In the genomic region with DNA sequence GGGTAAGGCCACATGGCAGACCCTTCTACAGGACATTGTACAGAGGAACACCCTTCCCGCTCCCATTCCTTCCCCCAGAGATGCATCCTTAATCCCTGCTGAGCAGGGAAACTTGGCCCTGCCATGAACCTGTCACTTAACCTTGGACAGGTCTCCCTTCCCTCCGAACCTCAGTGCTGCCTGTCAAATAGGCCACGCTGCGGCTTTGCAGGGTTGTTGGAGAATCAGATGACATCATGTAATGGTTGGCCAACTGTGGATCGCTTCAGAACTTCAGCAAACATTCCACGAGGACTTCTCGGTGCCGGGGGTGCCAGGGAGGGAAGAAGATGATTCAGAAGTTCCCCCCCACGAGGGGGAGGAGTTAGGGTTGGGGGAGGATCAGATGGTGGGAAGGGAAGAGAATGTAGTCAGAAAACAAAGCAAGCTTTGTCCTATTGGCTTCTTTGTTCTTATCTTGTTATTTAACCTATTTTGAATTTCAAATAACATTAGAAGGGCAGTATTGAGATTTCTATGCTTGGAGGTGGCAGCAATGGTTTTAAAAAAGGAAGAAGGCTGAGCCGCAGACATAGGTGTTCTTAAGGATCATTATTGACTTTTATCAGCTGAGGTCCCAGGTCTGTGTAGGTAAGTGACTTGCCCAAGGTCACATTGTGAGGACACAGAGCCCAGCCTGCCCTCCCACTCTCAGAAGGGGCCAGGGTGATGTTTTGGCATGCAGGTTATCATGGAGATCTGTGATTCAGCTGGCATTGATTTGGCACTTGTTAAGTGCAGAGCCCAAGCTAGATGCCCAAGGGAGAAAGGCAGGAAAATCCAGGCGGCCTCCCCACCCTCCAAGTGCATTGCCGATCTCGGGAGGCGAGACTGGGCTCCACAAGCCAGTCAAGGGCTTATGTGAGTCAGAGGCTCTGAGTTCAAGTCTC, we compare ENCODE assay signal across 9 cellular contexts. TPM values are rescaled to one million over a fixed set of nuclear protein-coding genes. Genes with fewer than 3 reads are reported as not detected.
DNase-seq lines count a peak whose midpoint lies in the region; ATAC-seq lines count a peak whose summit lies in the region.
"Had no signal": no experiment of that assay in that cellular context is flagged by ENCODE, and none has a peak within 500 bp of the region (broad histone marks: within the 10 kb centered on the region; RNA-seq: fewer than 3 reads in every experiment).

No MANE protein-coding gene starts in this region.

- H3K36me3 ChIP-seq in CD4-positive, CD25-positive, alpha-beta regulatory T cell (ENCODE audit: control insufficient read depth, insufficient read depth, low read length): no peaks in the 10 kb centered on the region

- H3K27ac ChIP-seq in CD4-positive, CD25-positive, alpha-beta regulatory T cell (ENCODE audit: insufficient read depth, low read length, poor library complexity, severe bottlenecking): no peak overlapping the region

- H3K4me3 ChIP-seq in CD4-positive, CD25-positive, alpha-beta regulatory T cell (ENCODE audit: low read depth, low read length): no peak overlapping the region

- H3K9me3 Mint-ChIP-seq in CD4-positive, CD25-positive, alpha-beta regulatory T cell: no peaks in the 10 kb centered on the region

- H3K4me1 Mint-ChIP-seq in CD4-positive, CD25-positive, alpha-beta regulatory T cell: peaks cover 5 to 54% (median 20%) of the 10 kb centered on the region in 4 donors

- intact Hi-C loops in posterior cingulate gyrus (cut with DNase I): loop anchor here (10.0 kb wide), 1 partner anchor 249 kb away; no protein-coding TSS in a partner anchor

- H3K36me3 Mint-ChIP-seq in CD4-positive, CD25-positive, alpha-beta regulatory T cell: no peaks in the 10 kb centered on the region
- H3K36me3 Mint-ChIP-seq: activated naive CD8-positive, alpha-beta T cell had no signal

- peaks cover 66% of the 10 kb centered on the region for H3K27me3 Mint-ChIP-seq in CD4-positive, CD25-positive, alpha-beta regulatory T cell

- H3K9me3 ChIP-seq in CD4-positive, CD25-positive, alpha-beta regulatory T cell (ENCODE audit: control insufficient read depth in 2 of 2, low read length in 2 of 2): no peaks in the 10 kb centered on the region

- peaks cover 40% of the 10 kb centered on the region for H3K4me1 ChIP-seq in CD4-positive, CD25-positive, alpha-beta regulatory T cell (ENCODE audit: control insufficient read depth, insufficient read depth, low read length, poor library complexity, severe bottlenecking)

- H3K27me3 ChIP-seq in CD4-positive, CD25-positive, alpha-beta regulatory T cell (ENCODE audit: control insufficient read depth, insufficient read depth, low read length): peaks cover 15% of the 10 kb centered on the region

- DNase-seq in CD4-positive, CD25-positive, alpha-beta regulatory T cell: no peak
- DNase-seq in SW480 (ENCODE audit: low spot score): peak; percentile 91
- peak; percentile 88 for DNase-seq in foreskin melanocyte
- peak in 9 of 10 donors; percentile 58 to 97 (median 85) for DNase-seq in posterior cingulate gyrus

- H3K27ac Mint-ChIP-seq in CD4-positive, CD25-positive, alpha-beta regulatory T cell: no peak overlapping the region
- H3K27ac Mint-ChIP-seq: activated naive CD8-positive, alpha-beta T cell had no signal

- no peak for ATAC-seq in CD4-positive, CD25-positive, alpha-beta regulatory T cell (ENCODE audit: low read depth in 2 of 2)
- ATAC-seq in HG03442 (IDR thresholded peaks at IDR 0.05; ENCODE audit: unreplicated experiment) (no peak), HG03378 (IDR thresholded peaks at IDR 0.05; ENCODE audit: unreplicated experiment) (no peak), GM18861 (IDR thresholded peaks at IDR 0.05; ENCODE audit: unreplicated experiment) (no peak), HG02678 (IDR thresholded peaks at IDR 0.05; ENCODE audit: unreplicated experiment) (no peak)

- H3K4me3 Mint-ChIP-seq in CD4-positive, CD25-positive, alpha-beta regulatory T cell: peak overlapping the region in 3 of 4 donors; percentile 10 to 45 (median 27)
- H3K4me3 Mint-ChIP-seq: activated naive CD8-positive, alpha-beta T cell had no signal

RNA-seq across cellular contexts. Expression of a gene that starts 3.1 kb away (rescaled TPM):
- not detected for total RNA-seq in CD4-positive, CD25-positive, alpha-beta regulatory T cell
- not detected for polyA plus RNA-seq in CD4-positive, CD25-positive, alpha-beta regulatory T cell

RNA-seq across cellular contexts. Expression of a gene that starts 16.5 kb away (rescaled TPM):
- not detected for total RNA-seq in CD4-positive, CD25-positive, alpha-beta regulatory T cell
- under 1 TPM in 2 of 4 donors, not detected in 2; 0.41 to 0.49 TPM for polyA plus RNA-seq in CD4-positive, CD25-positive, alpha-beta regulatory T cell

RNA-seq across cellular contexts. Expression of a gene that starts 44.2 kb away (rescaled TPM):
- not detected for total RNA-seq in CD4-positive, CD25-positive, alpha-beta regulatory T cell
- polyA plus RNA-seq in CD4-positive, CD25-positive, alpha-beta regulatory T cell: not detected

RNA-seq across cellular contexts. Expression of a gene that starts 45.2 kb away (rescaled TPM):
- total RNA-seq in CD4-positive, CD25-positive, alpha-beta regulatory T cell: 69.7 TPM
- polyA plus RNA-seq in CD4-positive, CD25-positive, alpha-beta regulatory T cell: 10 to 100 TPM; 14.0 to 19.8 (median 16.8) TPM

Comparison
In these comparisons a context has a peak if more than half of its experiments do, and no peak if none do; other contexts are left out.
1. DNase-seq: peak in SW480 (single experiment), foreskin melanocyte (single experiment) and posterior cingulate gyrus (9 of 10); none in CD4-positive, CD25-positive, alpha-beta regulatory T cell (0 of 3).